Comparison of ENCODE assay signal across 20 cellular contexts in the genomic region with DNA sequence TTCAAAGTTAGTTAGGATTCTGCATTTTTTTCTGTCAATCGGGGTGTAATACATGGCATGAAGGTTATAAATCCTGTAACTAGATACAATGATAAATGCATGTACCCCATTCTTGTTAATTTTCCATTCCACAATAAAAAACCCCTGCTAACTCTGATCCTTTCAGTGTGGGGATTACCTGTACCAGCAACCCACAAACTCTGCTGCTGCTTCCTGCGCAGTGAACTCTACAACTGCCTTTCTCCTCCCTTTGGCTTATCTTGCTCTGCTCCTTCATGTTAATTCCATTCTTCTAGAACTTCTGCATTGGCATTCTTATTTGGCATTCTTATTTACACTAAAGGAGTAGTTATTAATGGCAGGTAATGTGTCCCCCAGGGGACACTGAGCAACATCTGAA.
A peak's percentile ranks its signal among the peaks of the same experiment; 100 is the strongest.
DNase-seq lines count a peak whose midpoint lies in the region; ATAC-seq, FAIRE-seq and TF ChIP-seq lines count a peak whose summit lies in the region.
"Had no signal": no experiment of that assay in that cellular context is flagged by ENCODE, and none has a peak within 500 bp of the region (broad histone marks: within the 10 kb centered on the region; RNA-seq: fewer than 3 reads in every experiment).

No MANE protein-coding gene starts in this region.

- POLR2A ChIA-PET in activated CD8-positive, alpha-beta T cell treated with anti-CD3 and anti-CD28 coated beads for 36 hours (lab: Charles Lee), result no interaction called here
- POLR2A ChIA-PET in activated CD8-positive, alpha-beta T cell treated with anti-CD3 and anti-CD28 coated beads, Interleukin-2, amount 10 ng/mL, durations not matched to agents 7 days and 5 days (lab: Charles Lee), result no interaction called here
- POLR2A ChIA-PET in CD8-positive, alpha-beta memory T cell (lab: Charles Lee), result no interaction called here
- POLR2A ChIA-PET in WTC11 (lab: Charles Lee), result no interaction called here

- H3K4me3 Mint-ChIP-seq in activated CD8-positive, alpha-beta T cell treated with anti-CD3 and anti-CD28 coated beads for 36 hours, result no peak overlapping the region
- no peak overlapping the region for H3K4me3 Mint-ChIP-seq in activated CD8-positive, alpha-beta T cell treated with anti-CD3 and anti-CD28 coated beads, Interleukin-2, amount 10 ng/mL, durations not matched to agents 7 days and 5 days
- peak overlapping the region in 3 of 7 donors; percentile 3 to 74 (median 3) for H3K4me3 Mint-ChIP-seq in CD8-positive, alpha-beta memory T cell
- H3K4me3 Mint-ChIP-seq in WTC11, result no peak overlapping the region

- H3K4me1 ChIP-seq in CD8-positive, alpha-beta memory T cell (ENCODE audit: insufficient read depth, low read length), result peaks cover 3% of the 10 kb centered on the region
- no peaks in the 10 kb centered on the region for H3K4me1 ChIP-seq in small intestine (ENCODE audit: control insufficient read depth in 2 of 2, insufficient read depth in 1 of 2, low read depth in 1 of 2, low read length in 1 of 2)

- in situ Hi-C loops in G401 (cut with HindIII; ENCODE audit: low sequenced_read_pairs), result no loop called here

- H3K27ac ChIP-seq in CD8-positive, alpha-beta memory T cell (ENCODE audit: low read depth, low read length), result no peak overlapping the region
- no peak overlapping the region for H3K27ac ChIP-seq in small intestine (ENCODE audit: low read depth in 1 of 2, low read length in 1 of 2)
- H3K27ac ChIP-seq: RWPE1, SJSA1 had no signal

- DNase-seq in activated CD8-positive, alpha-beta T cell treated with anti-CD3 and anti-CD28 coated beads for 36 hours, result no peak
- DNase-seq in activated CD8-positive, alpha-beta T cell treated with anti-CD3 and anti-CD28 coated beads, Interleukin-2, amount 10 ng/mL, durations not matched to agents 7 days and 5 days, result no peak
- DNase-seq in CD8-positive, alpha-beta memory T cell, result no peak
- DNase-seq in WTC11 (ENCODE audit: low spot score), result no peak
- peak; percentile 3 for DNase-seq in small intestine
- DNase-seq in G401 (ENCODE audit: low spot score), result no peak
- no peak for DNase-seq in pons (ENCODE audit: low spot score)
- DNase-seq in stimulated activated CD4-positive, alpha-beta T cell treated with anti-CD3 and anti-CD28 coated beads, Interleukin-4, amount 100 ng/mL, for 24 hours, result no peak
- DNase-seq: C1 segment of cervical spinal cord, Calu3, NCI-H2107, NCI-H345, NCI-H526 treated with DMSO at 0.1 percent for 48 hours, OCI-M1 had no signal

- H3K4me1 Mint-ChIP-seq in activated CD8-positive, alpha-beta T cell treated with anti-CD3 and anti-CD28 coated beads for 36 hours (ENCODE audit: low read depth), result peaks cover 48% of the 10 kb centered on the region
- H3K4me1 Mint-ChIP-seq in activated CD8-positive, alpha-beta T cell treated with anti-CD3 and anti-CD28 coated beads, Interleukin-2, amount 10 ng/mL, durations not matched to agents 7 days and 5 days (ENCODE audit: low read depth), result peaks cover 4% of the 10 kb centered on the region
- peaks cover 56 to 81% (median 78%) of the 10 kb centered on the region in 3 donors for H3K4me1 Mint-ChIP-seq in CD8-positive, alpha-beta memory T cell
- H3K4me1 Mint-ChIP-seq in WTC11, result peaks cover 18% of the 10 kb centered on the region

- H3K27me3 ChIP-seq in CD8-positive, alpha-beta memory T cell (ENCODE audit: insufficient read depth, low read length, poor library complexity, severe bottlenecking), result no peaks in the 10 kb centered on the region
- no peaks in the 10 kb centered on the region for H3K27me3 ChIP-seq in small intestine (ENCODE audit: control insufficient read depth in 2 of 2, insufficient read depth in 2 of 2, low read length in 2 of 2)
- H3K27me3 ChIP-seq: SJSA1 had no signal

- FAIRE-seq in small intestine (lab: Jason Lieb, UNC), result no peak
- FAIRE-seq: G401.6, GM12891, K562 had no signal

- no peaks in the 10 kb centered on the region for H3K9me3 Mint-ChIP-seq in activated CD8-positive, alpha-beta T cell treated with anti-CD3 and anti-CD28 coated beads for 36 hours
- peaks cover 2% of the 10 kb centered on the region for H3K9me3 Mint-ChIP-seq in activated CD8-positive, alpha-beta T cell treated with anti-CD3 and anti-CD28 coated beads, Interleukin-2, amount 10 ng/mL, durations not matched to agents 7 days and 5 days (ENCODE audit: insufficient read depth)
- no peaks in the 10 kb centered on the region for H3K9me3 Mint-ChIP-seq in CD8-positive, alpha-beta memory T cell
- no peaks in the 10 kb centered on the region for H3K9me3 Mint-ChIP-seq in WTC11

- WGBS in small intestine, 3 donors, result 90 to 94% (median 91%) methylated on average over 2 of the region's 2 CpGs

- H3K9me3 ChIP-seq in CD8-positive, alpha-beta memory T cell (ENCODE audit: low read length), result no peaks in the 10 kb centered on the region
- no peaks in the 10 kb centered on the region for H3K9me3 ChIP-seq in small intestine (ENCODE audit: control insufficient read depth, low read depth)
- H3K9me3 ChIP-seq: SJSA1 had no signal

- no peak overlapping the region for H3K4me3 ChIP-seq in CD8-positive, alpha-beta memory T cell (ENCODE audit: low read length)
- H3K4me3 ChIP-seq in small intestine (ENCODE audit: low read depth in 1 of 2, low read length in 2 of 2), result no peak overlapping the region
- H3K4me3 ChIP-seq: K562, SJSA1 had no signal

- no peak for TF ChIP-seq CTCF in activated CD8-positive, alpha-beta T cell treated with anti-CD3 and anti-CD28 coated beads for 36 hours (IDR thresholded peaks at IDR 0.05)
- no peak for TF ChIP-seq CTCF in WTC11 (IDR thresholded peaks at IDR 0.05)

- ATAC-seq in activated CD8-positive, alpha-beta T cell treated with anti-CD3 and anti-CD28 coated beads for 36 hours, result peak; percentile 49
- ATAC-seq in activated CD8-positive, alpha-beta T cell treated with anti-CD3 and anti-CD28 coated beads, Interleukin-2, amount 10 ng/mL, durations not matched to agents 7 days and 5 days, result no peak
- no peak for ATAC-seq in WTC11
- ATAC-seq: HCT116, K562 had no signal

- CTCF ChIA-PET in activated CD8-positive, alpha-beta T cell treated with anti-CD3 and anti-CD28 coated beads for 36 hours (lab: Charles Lee), result interaction anchor here (2.7 kb wide), 1 partner anchor 13 kb away, joined by 8 read pairs; no protein-coding TSS in a partner anchor
- CTCF ChIA-PET in activated CD8-positive, alpha-beta T cell treated with anti-CD3 and anti-CD28 coated beads, Interleukin-2, amount 10 ng/mL, durations not matched to agents 7 days and 5 days (lab: Charles Lee), result no interaction called here
- CTCF ChIA-PET in CD8-positive, alpha-beta memory T cell (lab: Charles Lee), result no interaction called here
- CTCF ChIA-PET in WTC11 (lab: Charles Lee), result no interaction called here

- peak overlapping the region; percentile 72 for H3K27ac Mint-ChIP-seq in activated CD8-positive, alpha-beta T cell treated with anti-CD3 and anti-CD28 coated beads for 36 hours
- H3K27ac Mint-ChIP-seq in activated CD8-positive, alpha-beta T cell treated with anti-CD3 and anti-CD28 coated beads, Interleukin-2, amount 10 ng/mL, durations not matched to agents 7 days and 5 days, result no peak overlapping the region
- peak overlapping the region; percentile 4 to 84 (median 48) for H3K27ac Mint-ChIP-seq in CD8-positive, alpha-beta memory T cell
- H3K27ac Mint-ChIP-seq in WTC11, result peak overlapping the region; percentile 1; the same call in 1 of the 2 replicates

- H3K36me3 ChIP-seq in CD8-positive, alpha-beta memory T cell (ENCODE audit: insufficient read depth, low read length), result no peaks in the 10 kb centered on the region
- H3K36me3 ChIP-seq in small intestine (ENCODE audit: control insufficient read depth in 2 of 2, insufficient read depth in 2 of 2, low read length in 2 of 2), result no peaks in the 10 kb centered on the region
- H3K36me3 ChIP-seq: SJSA1 had no signal

- H3K27me3 Mint-ChIP-seq in activated CD8-positive, alpha-beta T cell treated with anti-CD3 and anti-CD28 coated beads for 36 hours, result no peaks in the 10 kb centered on the region
- H3K27me3 Mint-ChIP-seq in activated CD8-positive, alpha-beta T cell treated with anti-CD3 and anti-CD28 coated beads, Interleukin-2, amount 10 ng/mL, durations not matched to agents 7 days and 5 days (ENCODE audit: low read depth), result no peaks in the 10 kb centered on the region
- no peaks in the 10 kb centered on the region for H3K27me3 Mint-ChIP-seq in CD8-positive, alpha-beta memory T cell
- H3K27me3 Mint-ChIP-seq in WTC11 (ENCODE audit: low read depth), result no peaks in the 10 kb centered on the region

- peaks cover 7% of the 10 kb centered on the region for H3K36me3 Mint-ChIP-seq in activated CD8-positive, alpha-beta T cell treated with anti-CD3 and anti-CD28 coated beads for 36 hours (ENCODE audit: low read depth)
- peaks cover 2% of the 10 kb centered on the region for H3K36me3 Mint-ChIP-seq in activated CD8-positive, alpha-beta T cell treated with anti-CD3 and anti-CD28 coated beads, Interleukin-2, amount 10 ng/mL, durations not matched to agents 7 days and 5 days (ENCODE audit: low read depth)
- peaks cover 0 to 19% (median 2%) of the 10 kb centered on the region in 3 donors for H3K36me3 Mint-ChIP-seq in CD8-positive, alpha-beta memory T cell
- no peaks in the 10 kb centered on the region for H3K36me3 Mint-ChIP-seq in WTC11

- intact Hi-C loops in activated CD8-positive, alpha-beta T cell treated with anti-CD3 and anti-CD28 coated beads for 36 hours (cut with micrococcal nuclease), result no loop called here

TF ChIP-seq in WTC11, 78 proteins besides CTCF, POLR2A, EP300 and RAD21 (continues in another document):
- TF ChIP-seq ZBTB21 (CRISPR knock-in tag; IDR thresholded peaks at IDR 0.05; ENCODE audit: borderline replicate concordance) (no peak), GABPB1 (CRISPR knock-in tag; IDR thresholded peaks at IDR 0.05) (no peak), ZNF121 (CRISPR knock-in tag; IDR thresholded peaks at IDR 0.05) (no peak), SP1 (CRISPR knock-in tag; conservative IDR thresholded peaks at IDR 0.05) (no peak)
